Comparison of ENCODE assay signal across 31 cellular contexts in the genomic region with DNA sequence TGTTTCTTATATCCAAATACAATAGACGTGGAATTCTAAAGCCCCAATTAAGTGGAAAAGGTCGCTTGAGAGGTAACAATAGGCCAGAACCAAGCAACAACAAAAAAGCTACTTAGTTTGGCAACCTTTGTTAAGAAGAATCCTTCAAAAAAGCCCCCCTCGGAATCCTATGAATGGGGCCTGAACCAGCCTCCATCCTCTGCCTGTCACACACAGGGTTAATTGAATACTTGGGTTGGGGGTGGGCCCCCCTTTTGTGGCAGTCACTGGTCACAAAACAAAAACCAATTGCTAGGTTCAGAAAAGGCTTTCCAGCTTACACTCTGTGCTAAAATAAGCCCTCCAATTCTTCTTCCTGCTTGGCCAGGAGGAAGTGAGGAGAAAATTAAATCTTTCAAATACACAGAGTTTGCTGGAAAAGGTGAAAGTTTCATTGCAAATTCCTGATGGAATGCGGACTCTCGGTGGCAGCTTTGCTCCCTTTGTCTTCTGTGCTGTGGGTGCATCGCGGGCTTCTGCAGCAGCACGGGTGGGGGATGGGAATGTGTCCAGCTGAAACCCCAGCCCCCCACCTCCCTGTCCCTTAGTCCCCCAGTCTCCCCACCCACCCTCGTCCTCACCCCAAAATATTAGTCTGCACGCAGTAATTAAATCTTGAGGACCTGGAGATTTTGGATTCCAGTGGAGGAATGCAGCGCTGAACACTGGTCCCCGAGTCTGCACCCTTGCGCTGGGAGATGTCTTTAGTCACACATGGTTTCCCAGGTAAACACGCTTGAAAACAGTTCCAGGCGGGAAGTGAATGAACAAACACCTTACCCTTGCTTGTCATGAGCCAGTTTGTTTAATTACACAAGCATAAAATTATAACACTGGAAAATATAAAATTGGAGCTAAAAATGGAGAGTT.
DNase-seq lines count a peak whose midpoint lies in the region; ATAC-seq and TF ChIP-seq lines count a peak whose summit lies in the region.
"Had no signal": no experiment of that assay in that cellular context is flagged by ENCODE, and none has a peak within 500 bp of the region (broad histone marks: within the 10 kb centered on the region; RNA-seq: fewer than 3 reads in every experiment).

No MANE protein-coding gene starts in this region.

- H2BK12ac ChIP-seq in H9 (ENCODE audit: insufficient read length, low read depth, low read length): no peak overlapping the region

- H2BK120ac ChIP-seq in H9 (ENCODE audit: low read depth, low read length, poor library complexity, severe bottlenecking): peak overlapping the region; percentile 69

- CTCF ChIA-PET in WTC11 (lab: Charles Lee): no interaction called here

- H3K79me1 ChIP-seq in H9 (ENCODE audit: insufficient read depth, low read depth, low read length, poor library complexity, severe bottlenecking): no peaks in the 10 kb centered on the region

- no peak for ATAC-seq in WTC11
- ATAC-seq: activated CD4-positive, alpha-beta T cell treated with anti-CD3 and anti-CD28 coated beads for 36 hours; gastroesophageal sphincter; natural killer cell; sciatic nerve; stimulated activated effector memory CD8-positive, alpha-beta T cell treated with anti-CD3 and anti-CD28 coated beads, Interleukin-12 subunit alpha, Interleukin-12 subunit beta, amount 100 ng/mL, for 72 hours; upper lobe of right lung had no signal

- H4K20me1 ChIP-seq in H9 (ENCODE audit: control insufficient read depth, insufficient read depth, insufficient read length): no peaks in the 10 kb centered on the region
- H4K20me1 ChIP-seq: BLaER1 had no signal

- no peaks in the 10 kb centered on the region for H3K36me3 Mint-ChIP-seq in H9 (ENCODE audit: insufficient read depth in 1 of 3, low read depth in 3 of 3)
- peaks cover 73% of the 10 kb centered on the region for H3K36me3 Mint-ChIP-seq in WTC11
- H3K36me3 Mint-ChIP-seq: activated naive CD8-positive, alpha-beta T cell treated with anti-CD3 and anti-CD28 coated beads for 36 hours; natural killer cell; stimulated activated effector memory CD8-positive, alpha-beta T cell treated with anti-CD3 and anti-CD28 coated beads, Interleukin-12 subunit alpha, Interleukin-12 subunit beta, amount 100 ng/mL, for 72 hours had no signal

- H3K27ac ChIP-seq in H9 (ENCODE audit: insufficient read length, low read depth, low read length) (no peak overlapping the region), transverse colon (no peak overlapping the region)
- H3K27ac ChIP-seq: BLaER1, gastroesophageal sphincter, hepatocyte, HL-60, RWPE1, SK-N-MC, upper lobe of right lung had no signal

- no peak overlapping the region for H3K9ac ChIP-seq in H9 (ENCODE audit: extremely low read depth, insufficient read length, low read length)
- H3K9ac ChIP-seq: BLaER1 had no signal

- no peak overlapping the region for H4K8ac ChIP-seq in H9 (replicated peaks; ENCODE audit: insufficient read length, low read depth, low read length)

- intact Hi-C loops in transverse colon (cut with DNase I; ENCODE audit: low total_unique reads): no loop called here

- H3K14ac ChIP-seq in H9 (ENCODE audit: insufficient read depth, low read length): peak overlapping the region; percentile 38; the same call in 1 of the 2 replicates

- H4K91ac ChIP-seq in H9 (ENCODE audit: insufficient read length, low read depth, low read length): no peak overlapping the region

- H3K27me3 ChIP-seq in H9 (ENCODE audit: insufficient read depth, low read length) (no peaks in the 10 kb centered on the region), transverse colon (no peaks in the 10 kb centered on the region)
- H3K27me3 ChIP-seq: BLaER1, gastroesophageal sphincter, hepatocyte, upper lobe of right lung had no signal

- H3K9me3 Mint-ChIP-seq in H9: no peaks in the 10 kb centered on the region; a peak in 1 of 5 replicates
- peaks cover 84% of the 10 kb centered on the region for H3K9me3 Mint-ChIP-seq in WTC11

- H3K4me3 ChIP-seq in transverse colon: no peak overlapping the region
- H3K4me3 ChIP-seq: BLaER1, gastroesophageal sphincter, hepatocyte, SK-N-MC, upper lobe of right lung had no signal

- H3K9me3 ChIP-seq in H9 (ENCODE audit: control insufficient read depth, low read depth, low read length) (no peaks in the 10 kb centered on the region), transverse colon (no peaks in the 10 kb centered on the region)
- H3K9me3 ChIP-seq: BLaER1, gastroesophageal sphincter, upper lobe of right lung had no signal

- peak overlapping the region; percentile 3 for H3K4me2 ChIP-seq in H9 (ENCODE audit: insufficient read depth, insufficient read length, low read length)
- H3K4me2 ChIP-seq: BLaER1, hepatocyte had no signal

- H4K5ac ChIP-seq in H9 (ENCODE audit: insufficient read length, low read depth, low read length): no peak overlapping the region

- H3K4me1 ChIP-seq in H9 (ENCODE audit: insufficient read depth, low read length): no peaks in the 10 kb centered on the region; the same call in 1 of the 2 replicates
- no peaks in the 10 kb centered on the region for H3K4me1 ChIP-seq in transverse colon
- H3K4me1 ChIP-seq: gastroesophageal sphincter, upper lobe of right lung had no signal

- H2AFZ ChIP-seq in H9 (ENCODE audit: low read length): peak overlapping the region; percentile 60
- H2AFZ ChIP-seq: hepatocyte had no signal

- H3K4me3 Mint-ChIP-seq in H9: peak overlapping the region in 1 of 2 experiments; percentile 38; a peak in 3 of 5 replicates
- no peak overlapping the region for H3K4me3 Mint-ChIP-seq in WTC11
- H3K4me3 Mint-ChIP-seq: activated CD4-positive, alpha-beta T cell treated with anti-CD3 and anti-CD28 coated beads for 36 hours; activated naive CD8-positive, alpha-beta T cell treated with anti-CD3 and anti-CD28 coated beads for 36 hours; natural killer cell; stimulated activated effector memory CD8-positive, alpha-beta T cell treated with anti-CD3 and anti-CD28 coated beads, Interleukin-12 subunit alpha, Interleukin-12 subunit beta, amount 100 ng/mL, for 72 hours; T-helper 1 cell treated with Interleukin-12 subunit alpha and Interleukin-12 subunit beta and Interleukin-4 antibody, amounts not matched to agents 30 μg/mL and 1 μg/mL, for 36 hours had no signal

- no peak overlapping the region for H3K4ac ChIP-seq in H9 (ENCODE audit: low read depth, low read length)

- no CpG with 5 or more reads among the region's 15 CpGs for WGBS in H9 (ENCODE audit: extremely low coverage, insufficient read length, low lambda C conversion rate)
- 68 to 78% methylated on average over 6 to 15 of the region's 15 CpGs for WGBS in transverse colon (ENCODE audit: low coverage in 1 of 2), 2 donors

- H2BK20ac ChIP-seq in H9 (ENCODE audit: low read depth, low read length, poor library complexity, severe bottlenecking): no peak overlapping the region

- POLR2A ChIA-PET in WTC11 (lab: Charles Lee): no interaction called here

- H2AK5ac ChIP-seq in H9 (ENCODE audit: insufficient read length, low read length): no peak overlapping the region

- no peaks in the 10 kb centered on the region for H3K23me2 ChIP-seq in H9 (ENCODE audit: insufficient read length, low read depth, low read length, poor library complexity, severe bottlenecking)

- no peak for TF ChIP-seq EP300 in transverse colon (IDR thresholded peaks at IDR 0.05; ENCODE audit: low read depth)

- H3K18ac ChIP-seq in H9 (ENCODE audit: insufficient read length, low read depth, low read length): peak overlapping the region; percentile 22

- H3K23ac ChIP-seq in H9 (ENCODE audit: insufficient read length, low read depth, low read length): no peak overlapping the region

- no peak overlapping the region for H2BK5ac ChIP-seq in H9 (ENCODE audit: insufficient read length, low read length)

- no peak overlapping the region for H3K56ac ChIP-seq in H9 (ENCODE audit: insufficient read length, low read depth, low read length)

- TF ChIP-seq POLR2A in transverse colon (IDR thresholded peaks at IDR 0.05): no peak

- H3K27ac Mint-ChIP-seq in H9 (peak overlapping the region; percentile 40 to 96 (median 95)), WTC11 (no peak overlapping the region)
- H3K27ac Mint-ChIP-seq: activated CD4-positive, alpha-beta T cell treated with anti-CD3 and anti-CD28 coated beads for 36 hours; activated naive CD8-positive, alpha-beta T cell treated with anti-CD3 and anti-CD28 coated beads for 36 hours; natural killer cell; stimulated activated effector memory CD8-positive, alpha-beta T cell treated with anti-CD3 and anti-CD28 coated beads, Interleukin-12 subunit alpha, Interleukin-12 subunit beta, amount 100 ng/mL, for 72 hours; T-helper 1 cell treated with Interleukin-12 subunit alpha and Interleukin-12 subunit beta and Interleukin-4 antibody, amounts not matched to agents 30 μg/mL and 1 μg/mL, for 36 hours had no signal

- TF ChIP-seq CTCF in H9 (conservative IDR thresholded peaks at IDR 0.05) (no peak), WTC11 (IDR thresholded peaks at IDR 0.05) (no peak), transverse colon (IDR thresholded peaks at IDR 0.05) (no peak)

- H3K36me3 ChIP-seq in transverse colon: no peaks in the 10 kb centered on the region
- H3K36me3 ChIP-seq: BLaER1, gastroesophageal sphincter, upper lobe of right lung had no signal

- in situ Hi-C loops in transverse colon (cut with MboI; ENCODE audit: low pct_ligation_motif_present in 1 of 4, low pct_unique_long_range_greater_than_20kb in 1 of 4, low sequenced_read_pairs in 3 of 4): no loop called here

- H3K4me1 Mint-ChIP-seq in H9 (peaks cover 27 to 28% of the 10 kb centered on the region in 2 experiments), WTC11 (no peaks in the 10 kb centered on the region)
- H3K4me1 Mint-ChIP-seq: activated CD4-positive, alpha-beta T cell treated with anti-CD3 and anti-CD28 coated beads for 36 hours; activated naive CD8-positive, alpha-beta T cell treated with anti-CD3 and anti-CD28 coated beads for 36 hours; natural killer cell; stimulated activated effector memory CD8-positive, alpha-beta T cell treated with anti-CD3 and anti-CD28 coated beads, Interleukin-12 subunit alpha, Interleukin-12 subunit beta, amount 100 ng/mL, for 72 hours had no signal

- H2BK15ac ChIP-seq in H9 (ENCODE audit: low read depth, low read length): no peak overlapping the region

- no peaks in the 10 kb centered on the region for H3K79me2 ChIP-seq in H9 (ENCODE audit: insufficient read depth, low read length)
- H3K79me2 ChIP-seq: hepatocyte had no signal

- DNase-seq in H9: no peak
- DNase-seq in astrocyte of the hippocampus (ENCODE audit: low read depth, low spot score): peak; percentile 30
- DNase-seq in islet precursor cell: peak; percentile 47
- DNase-seq in retina: peak; percentile 75
- DNase-seq in WTC11 (ENCODE audit: low spot score): no peak
- DNase-seq in COLO829 (ENCODE audit: low spot score): no peak
- DNase-seq in transverse colon: no peak
- DNase-seq: activated CD4-positive, alpha-beta T cell treated with anti-CD3 and anti-CD28 coated beads for 36 hours; activated effector memory CD4-positive, alpha-beta T cell treated with Interleukin-2 at 50 U/mL for 16 hours; activated naive CD8-positive, alpha-beta T cell treated with anti-CD3 and anti-CD28 coated beads for 36 hours; activated T-cell treated with anti-CD3 and anti-CD28 coated beads for 4 hours; aorta; COR-L47; cortex of kidney; DND-41; natural killer cell; NCI-H1694; NCI-H345; NCI-H82; stimulated activated CD4-positive, alpha-beta T cell treated with anti-CD3 and anti-CD28 coated beads, Interleukin-12 subunit alpha, Interleukin-12 subunit beta, amount 100 ng/mL, for 4 hours; stimulated activated CD4-positive, alpha-beta T cell treated with anti-CD3 and anti-CD28 coated beads, Interleukin-4, amount 100 ng/mL, for 1 hour; upper lobe of right lung had no signal

- no peak overlapping the region for H3T11ph ChIP-seq in H9 (ENCODE audit: low read length)

- H3K27me3 Mint-ChIP-seq in H9 (ENCODE audit: low read depth): peaks cover 4% of the 10 kb centered on the region; the same call in 1 of the 2 replicates
- H3K27me3 Mint-ChIP-seq in WTC11 (ENCODE audit: low read depth): peaks cover 11% of the 10 kb centered on the region
- H3K27me3 Mint-ChIP-seq: activated CD4-positive, alpha-beta T cell treated with anti-CD3 and anti-CD28 coated beads for 36 hours; activated naive CD8-positive, alpha-beta T cell treated with anti-CD3 and anti-CD28 coated beads for 36 hours had no signal

Comparison
In these comparisons a context has a peak if more than half of its experiments do, and no peak if none do; other contexts are left out.
1. DNase-seq: peak in astrocyte of the hippocampus (single experiment), islet precursor cell (single experiment) and retina (single experiment); none in H9 (single experiment), WTC11 (single experiment), COLO829 (single experiment) and transverse colon (single experiment).